Comparison of ENCODE assay signal across 13 cellular contexts in genomic region chr16:86302710-86303109, GRCh38.
DNase-seq lines count a peak whose midpoint lies in the region; ATAC-seq and TF ChIP-seq lines count a peak whose summit lies in the region.
"Had no signal": no experiment of that assay in that cellular context is flagged by ENCODE, and none has a peak within 500 bp of the region (broad histone marks: within the 10 kb centered on the region; RNA-seq: fewer than 3 reads in every experiment).

No MANE protein-coding gene starts in this region.

- peak overlapping the region; percentile 58 for H3K27ac ChIP-seq in colonic mucosa
- H3K27ac ChIP-seq in hepatocyte = peak overlapping the region; percentile 83
- H3K27ac ChIP-seq in rectal smooth muscle tissue (ENCODE audit: low read depth, low read length) = peak overlapping the region; percentile 92
- H3K27ac ChIP-seq in upper lobe of right lung = peak overlapping the region; percentile 88
- H3K27ac ChIP-seq in Peyer's patch = peak overlapping the region in 2 of 4 donors; percentile 83 to 91

- no peaks in the 10 kb centered on the region for H3K79me2 ChIP-seq in hepatocyte

- no peak for DNase-seq in colonic mucosa
- no peak for DNase-seq in hepatocyte (ENCODE audit: low spot score)
- DNase-seq in upper lobe of right lung = no peak
- no peak for DNase-seq in activated CD4-positive, alpha-beta T cell treated with anti-CD3 and anti-CD28 coated beads, Interleukin-2, amount 50 U/mL, for 4 hours
- no peak for DNase-seq in NK-92 treated with Interleukin-12 subunit alpha and Interleukin-12 subunit beta, amount 100 ng/mL, for 24 hours (lab: John Stamatoyannopoulos, UW)
- DNase-seq in Peyer's patch = no peak
- DNase-seq: C1 segment of cervical spinal cord; CD4-positive, alpha-beta memory T cell; DMS79; H7 had no signal

- 63% methylated on average over 3 of the region's 3 CpGs for WGBS in hepatocyte (ENCODE audit: low lambda C conversion rate, missing lambda C conversion rate)

- TF ChIP-seq POLR2A in Peyer's patch (IDR thresholded peaks at IDR 0.05) = no peak

- H3K4me2 ChIP-seq in hepatocyte = no peak overlapping the region
- H3K4me2 ChIP-seq: GM23338 had no signal

- H3K9me2 ChIP-seq in hepatocyte (replicated peaks; ENCODE audit: insufficient read depth) = no peaks in the 10 kb centered on the region

- no peak for ATAC-seq in upper lobe of right lung
- no peak for ATAC-seq in HG02938 (IDR thresholded peaks at IDR 0.05; ENCODE audit: unreplicated experiment)
- ATAC-seq: GM23338 had no signal

- no peak overlapping the region for H3K9ac ChIP-seq in colonic mucosa (ENCODE audit: low read depth in 2 of 2, low read length in 2 of 2)
- H3K9ac ChIP-seq in rectal smooth muscle tissue (ENCODE audit: low read length) = no peak overlapping the region

- H4K20me1 ChIP-seq in hepatocyte (ENCODE audit: insufficient read depth, poor library complexity, severe bottlenecking) = no peaks in the 10 kb centered on the region

- H3K4me1 ChIP-seq in colonic mucosa (no peaks in the 10 kb centered on the region), hepatocyte (ENCODE audit: insufficient read depth) (peaks cover 30% of the 10 kb centered on the region), rectal smooth muscle tissue (ENCODE audit: control insufficient read depth, insufficient read depth, low read length) (peaks cover 71% of the 10 kb centered on the region), upper lobe of right lung (peaks cover 14% of the 10 kb centered on the region), Peyer's patch (no peaks in the 10 kb centered on the region)

- H3K27me3 ChIP-seq in colonic mucosa = no peaks in the 10 kb centered on the region
- H3K27me3 ChIP-seq in hepatocyte = no peaks in the 10 kb centered on the region
- H3K27me3 ChIP-seq in rectal smooth muscle tissue (ENCODE audit: control insufficient read depth, insufficient read depth, low read length) = peaks cover 4% of the 10 kb centered on the region
- H3K27me3 ChIP-seq in upper lobe of right lung = peaks cover 20% of the 10 kb centered on the region
- H3K27me3 ChIP-seq in Peyer's patch = no peaks in the 10 kb centered on the region

- H3K36me3 ChIP-seq in colonic mucosa (no peaks in the 10 kb centered on the region), hepatocyte (replicated peaks; ENCODE audit: insufficient read depth, low read depth) (no peaks in the 10 kb centered on the region), rectal smooth muscle tissue (ENCODE audit: control insufficient read depth, insufficient read depth, low read length) (no peaks in the 10 kb centered on the region), upper lobe of right lung (no peaks in the 10 kb centered on the region), Peyer's patch (no peaks in the 10 kb centered on the region)

- H3K9me3 ChIP-seq in colonic mucosa (no peaks in the 10 kb centered on the region), hepatocyte (ENCODE audit: low read depth) (no peaks in the 10 kb centered on the region), upper lobe of right lung (no peaks in the 10 kb centered on the region), Peyer's patch (no peaks in the 10 kb centered on the region)

- H3K4me3 ChIP-seq in colonic mucosa (no peak overlapping the region), hepatocyte (no peak overlapping the region), rectal smooth muscle tissue (ENCODE audit: low read length) (no peak overlapping the region), upper lobe of right lung (no peak overlapping the region), Peyer's patch (no peak overlapping the region)
- H3K4me3 ChIP-seq: GM23338 had no signal

- intact Hi-C loops in colonic mucosa (cut with DNase I) (no loop called here), upper lobe of right lung (cut with DNase I) (no loop called here)

- no peak overlapping the region for H2AFZ ChIP-seq in hepatocyte
- H2AFZ ChIP-seq: GM23338 had no signal

- TF ChIP-seq CTCF in colonic mucosa (IDR thresholded peaks at IDR 0.05) (no peak), hepatocyte (IDR thresholded peaks at IDR 0.05; ENCODE audit: poor library complexity) (no peak), upper lobe of right lung (IDR thresholded peaks at IDR 0.05) (no peak), Peyer's patch (IDR thresholded peaks at IDR 0.05) (no peak)
